Comparison of ENCODE assay signal across 19 cellular contexts in the genomic region with DNA sequence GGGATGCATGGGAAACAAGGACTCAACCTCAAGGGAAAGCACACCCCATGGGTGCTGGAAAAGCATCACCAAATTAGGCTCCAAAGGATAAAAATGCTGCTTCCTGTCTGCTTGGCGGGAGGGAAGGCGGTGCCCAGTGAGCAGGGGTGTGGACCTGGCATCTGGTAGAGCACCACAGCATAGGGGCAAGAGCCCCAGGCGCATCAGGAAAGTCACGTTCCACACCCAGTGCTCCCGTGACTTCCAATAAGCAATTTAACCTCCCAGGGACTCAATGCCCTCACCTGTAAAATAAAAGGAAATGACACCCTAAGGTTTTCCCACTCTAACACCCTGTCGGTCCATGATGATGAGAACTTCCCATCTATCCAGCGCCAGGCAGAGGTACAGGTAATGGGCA.
A peak's percentile ranks its signal among the peaks of the same experiment; 100 is the strongest.
DNase-seq lines count a peak whose midpoint lies in the region; ATAC-seq and TF ChIP-seq lines count a peak whose summit lies in the region.
"Had no signal": no experiment of that assay in that cellular context is flagged by ENCODE, and none has a peak within 500 bp of the region (broad histone marks: within the 10 kb centered on the region; RNA-seq: fewer than 3 reads in every experiment).

No MANE protein-coding gene starts in this region.

- intact Hi-C loops in IMR-90 (cut with micrococcal nuclease): no loop called here
- intact Hi-C loops in uterus (cut with DNase I; ENCODE audit: low total_unique reads): no loop called here

- H2BK15ac ChIP-seq in IMR-90 (ENCODE audit: low read depth, low read length): peak overlapping the region; percentile 13; the same call in 1 of the 3 replicates

- H2AFZ ChIP-seq in IMR-90 (replicated peaks; ENCODE audit: low read length, poor library complexity): no peak overlapping the region
- H2AFZ ChIP-seq in trophoblast cell (ENCODE audit: insufficient read depth, low read length, poor library complexity): no peak overlapping the region

- no peak overlapping the region for H2BK12ac ChIP-seq in trophoblast cell (ENCODE audit: low read length)

- H3K4ac ChIP-seq in IMR-90 (ENCODE audit: low read depth, low read length): peak overlapping the region; percentile 57; the same call in 1 of the 2 replicates
- no peak overlapping the region for H3K4ac ChIP-seq in trophoblast cell (ENCODE audit: low read depth, low read length)

- H4K91ac ChIP-seq in IMR-90 (ENCODE audit: insufficient read depth, low read depth, low read length): no peak overlapping the region
- H4K91ac ChIP-seq in trophoblast cell (ENCODE audit: low read depth, low read length): no peak overlapping the region

- POLR2A ChIA-PET in IMR-90 (lab: Charles Lee; ENCODE audit: unreplicated experiment): no interaction called here

- no peak overlapping the region for H3K27ac ChIP-seq in IMR-90 (ENCODE audit: insufficient read depth, low read length)
- H3K27ac ChIP-seq in coronary artery: no peak overlapping the region
- no peak overlapping the region for H3K27ac ChIP-seq in trophoblast cell (ENCODE audit: low read depth, low read length)
- peak overlapping the region; percentile 5 to 31 for H3K27ac ChIP-seq in uterus
- H3K27ac ChIP-seq: 22Rv1, A549, C4-2B had no signal

- H2AK5ac ChIP-seq in IMR-90 (ENCODE audit: low read depth, low read length): peak overlapping the region; percentile 58
- no peak overlapping the region for H2AK5ac ChIP-seq in trophoblast cell (ENCODE audit: low read length)

- ATAC-seq in IMR-90 (ENCODE audit: low read depth) (no peak), HG02840 (IDR thresholded peaks at IDR 0.05; ENCODE audit: low FRiP score, unreplicated experiment) (no peak), GM18498 (IDR thresholded peaks at IDR 0.05; ENCODE audit: unreplicated experiment) (no peak), HG03439 (IDR thresholded peaks at IDR 0.05; ENCODE audit: unreplicated experiment) (no peak)
- ATAC-seq: A549; CD8-positive, alpha-beta T cell had no signal

- H2BK5ac ChIP-seq in IMR-90 (ENCODE audit: low read depth, low read length, poor library complexity, severe bottlenecking) (no peak overlapping the region), trophoblast cell (ENCODE audit: low read depth, low read length, poor library complexity) (no peak overlapping the region)

- H3K79me2 ChIP-seq in trophoblast cell (ENCODE audit: control insufficient read depth, insufficient read depth, low read length, poor library complexity): no peaks in the 10 kb centered on the region

- peak overlapping the region; percentile 31 for H2AK9ac ChIP-seq in IMR-90 (replicated peaks; ENCODE audit: low read depth, low read length, poor library complexity)

- CTCF ChIA-PET in IMR-90 (lab: Yijun Ruan, JAX): no interaction called here

- H3K18ac ChIP-seq in IMR-90 (ENCODE audit: low read depth, low read length): no peak overlapping the region
- no peak overlapping the region for H3K18ac ChIP-seq in trophoblast cell (ENCODE audit: low read length)

- H4K5ac ChIP-seq in IMR-90 (ENCODE audit: low read depth, low read length): no peak overlapping the region

- no peak overlapping the region for H3K4me2 ChIP-seq in IMR-90 (ENCODE audit: low read depth, low read length)
- no peak overlapping the region for H3K4me2 ChIP-seq in trophoblast cell (ENCODE audit: low read length)
- H3K4me2 ChIP-seq: A549 had no signal

- H4K8ac ChIP-seq in IMR-90 (ENCODE audit: low read depth in 2 of 2, low read length in 2 of 2) (no peak overlapping the region), trophoblast cell (ENCODE audit: low read depth, low read length) (no peak overlapping the region)

- no peak overlapping the region for H3K4me3 ChIP-seq in IMR-90 (ENCODE audit: insufficient read depth, low read depth, low read length)
- no peak overlapping the region for H3K4me3 ChIP-seq in coronary artery
- H3K4me3 ChIP-seq in trophoblast cell (ENCODE audit: low read depth, low read length): no peak overlapping the region
- H3K4me3 ChIP-seq in uterus: no peak overlapping the region
- H3K4me3 ChIP-seq: A549; BLaER1 treated with 17β-estradiol and CSF1 and Interleukin-3, amounts not matched to agents 10 nM and 100 nM had no signal

- TF ChIP-seq POLR2A in IMR-90 (IDR thresholded peaks at IDR 0.05; ENCODE audit: low read depth, low read length) (no peak), uterus (IDR thresholded peaks at IDR 0.05) (no peak)

- peaks cover 11% of the 10 kb centered on the region for H3K9me1 ChIP-seq in IMR-90 (ENCODE audit: insufficient read depth, low read length)

- dilution Hi-C loops in IMR-90 (cut with HindIII; ENCODE audit: low sequenced_read_pairs, unreplicated experiment): no loop called here

- H3K23ac ChIP-seq in IMR-90 (ENCODE audit: low read depth, low read length) (no peak overlapping the region), trophoblast cell (ENCODE audit: low read length) (no peak overlapping the region)

- H3K9me3 ChIP-seq in IMR-90 (ENCODE audit: control insufficient read depth, insufficient read depth, low read length) (no peaks in the 10 kb centered on the region), trophoblast cell (ENCODE audit: insufficient read depth, low read depth, low read length) (no peaks in the 10 kb centered on the region), uterus (no peaks in the 10 kb centered on the region)
- H3K9me3 ChIP-seq: A549; BLaER1 treated with 17β-estradiol and CSF1 and Interleukin-3, amounts not matched to agents 10 nM and 100 nM; Caco-2 had no signal

- H4K12ac ChIP-seq in trophoblast cell (ENCODE audit: low read depth, low read length): no peak overlapping the region

- no peak for TF ChIP-seq CTCF in IMR-90 (conservative IDR thresholded peaks at IDR 0.05; ENCODE audit: low read depth, low read length)
- TF ChIP-seq CTCF in coronary artery (IDR thresholded peaks at IDR 0.05): no peak
- no peak for TF ChIP-seq CTCF in uterus (IDR thresholded peaks at IDR 0.05)

- H3K27me3 ChIP-seq in IMR-90 (ENCODE audit: control insufficient read depth, insufficient read depth, low read length) (no peaks in the 10 kb centered on the region), trophoblast cell (ENCODE audit: insufficient read depth, low read length) (no peaks in the 10 kb centered on the region), uterus (no peaks in the 10 kb centered on the region)
- H3K27me3 ChIP-seq: BLaER1 treated with 17β-estradiol and CSF1 and Interleukin-3, amounts not matched to agents 10 nM and 100 nM had no signal

- H3K14ac ChIP-seq in IMR-90 (replicated peaks; ENCODE audit: low read depth, low read length) (peak overlapping the region; percentile 22; the same call in 1 of the 2 replicates), trophoblast cell (ENCODE audit: low read length) (no peak overlapping the region)

- no peak overlapping the region for H3K56ac ChIP-seq in IMR-90 (ENCODE audit: extremely low read depth, insufficient read depth, low read length)

- H4K20me1 ChIP-seq in IMR-90 (ENCODE audit: insufficient read depth, low read length): no peaks in the 10 kb centered on the region
- H4K20me1 ChIP-seq: BLaER1 treated with 17β-estradiol and CSF1 and Interleukin-3, amounts not matched to agents 10 nM and 100 nM had no signal

- TF ChIP-seq RAD21 in IMR-90 (IDR thresholded peaks at IDR 0.05; ENCODE audit: low read length): no peak

- H2BK20ac ChIP-seq in IMR-90 (ENCODE audit: low read depth, low read length): peak overlapping the region; percentile 38; the same call in 1 of the 2 replicates

- WGBS in IMR-90 (ENCODE audit: extremely low coverage in 2 of 2, insufficient read length in 1 of 2), 2 experiments: 86% methylated on average over 1 of the region's 7 CpGs; no CpG with 5 or more reads in 1 of the 2 experiments
- no CpG with 5 or more reads among the region's 7 CpGs for WGBS in trophoblast cell (ENCODE audit: extremely low coverage, insufficient coverage, insufficient read length)

- no TSS peak for BruUV-seq in IMR-90 (replicated peaks; lab: Mats Ljungman, UMichigan)

- no peak overlapping the region for H3K9ac ChIP-seq in IMR-90 (ENCODE audit: low read depth, low read length)
- no peak overlapping the region for H3K9ac ChIP-seq in trophoblast cell (ENCODE audit: low read length)

- H3K36me3 ChIP-seq in IMR-90 (ENCODE audit: control insufficient read depth, insufficient read depth, low read length) (no peaks in the 10 kb centered on the region), trophoblast cell (ENCODE audit: control insufficient read depth in 1 of 2, insufficient read depth in 2 of 2, low read length in 2 of 2) (no peaks in the 10 kb centered on the region), uterus (no peaks in the 10 kb centered on the region)
- H3K36me3 ChIP-seq: BLaER1 treated with 17β-estradiol and CSF1 and Interleukin-3, amounts not matched to agents 10 nM and 100 nM had no signal

- H2BK120ac ChIP-seq in IMR-90 (ENCODE audit: low read depth, low read length) (peak overlapping the region; percentile 27; the same call in 1 of the 2 replicates), trophoblast cell (ENCODE audit: insufficient read depth, low read length, poor library complexity) (no peak overlapping the region)

- H3K4me1 ChIP-seq in IMR-90 (ENCODE audit: control insufficient read depth, insufficient read depth, low read length): peaks cover 14% of the 10 kb centered on the region
- H3K4me1 ChIP-seq in trophoblast cell (ENCODE audit: control insufficient read depth in 1 of 2, insufficient read depth in 2 of 2, low read length in 2 of 2): peaks cover 2 to 4% of the 10 kb centered on the region in 2 experiments
- peaks cover 4 to 14% of the 10 kb centered on the region in 2 donors for H3K4me1 ChIP-seq in uterus
- H3K4me1 ChIP-seq: A549, Caco-2 had no signal

- in situ Hi-C loops in IMR-90 (cut with MboI; ENCODE audit: low sequenced_read_pairs): no loop called here

- 0 out of 4 replicates have a peak, but pooled peaks cover 0 to 6% of the 10 kb centered on the region in 2 experiments for H3K79me1 ChIP-seq in IMR-90 (ENCODE audit: low read depth in 1 of 2, low read length in 2 of 2)
- no peaks in the 10 kb centered on the region for H3K79me1 ChIP-seq in trophoblast cell (ENCODE audit: low read length)

- DNase-seq in IMR-90: no peak
- peak; percentile 35 for DNase-seq in coronary artery (ENCODE audit: low spot score)
- peak; percentile 56 to 80 for DNase-seq in trophoblast cell
- no peak for DNase-seq in uterus
- DNase-seq in foreskin melanocyte: no peak
- DNase-seq: AML-193; Caco-2; Calu3; CD4-positive, alpha-beta T cell; CD8-positive, alpha-beta T cell; DMS79 treated with DMSO at 0.1 percent for 48 hours; GF-D8 had no signal

TF ChIP-seq in IMR-90, 13 proteins besides CTCF, POLR2A, EP300 and RAD21 (continues in another document):
- TF ChIP-seq, protein P1, sequence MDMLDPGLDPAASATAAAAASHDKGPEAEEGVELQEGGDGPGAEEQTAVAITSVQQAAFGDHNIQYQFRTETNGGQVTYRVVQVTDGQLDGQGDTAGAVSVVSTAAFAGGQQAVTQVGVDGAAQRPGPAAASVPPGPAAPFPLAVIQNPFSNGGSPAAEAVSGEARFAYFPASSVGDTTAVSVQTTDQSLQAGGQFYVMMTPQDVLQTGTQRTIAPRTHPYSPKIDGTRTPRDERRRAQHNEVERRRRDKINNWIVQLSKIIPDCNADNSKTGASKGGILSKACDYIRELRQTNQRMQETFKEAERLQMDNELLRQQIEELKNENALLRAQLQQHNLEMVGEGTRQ (IDR thresholded peaks at IDR 0.05; ENCODE audit: low read depth, low read length): no peak
- TF ChIP-seq MAFK (IDR thresholded peaks at IDR 0.05; ENCODE audit: low read depth, low read length) (no peak), NFE2L2 (IDR thresholded peaks at IDR 0.05; ENCODE audit: low read depth, low read length) (no peak), BHLHE40 (IDR thresholded peaks at IDR 0.05; ENCODE audit: low read depth, low read length) (no peak)

Comparison
In these comparisons a context has a peak if more than half of its experiments do, and no peak if none do; other contexts are left out.
1. DNase-seq: peak in coronary artery (single experiment) and trophoblast cell (2 of 2); none in IMR-90 (single experiment), uterus (0 of 2) and foreskin melanocyte (single experiment).
2. H3K27ac ChIP-seq: peak in uterus (2 of 2); none in IMR-90 (single experiment), coronary artery (0 of 2) and trophoblast cell (single experiment).